ENCODE assay signal across 14 cellular contexts in the genomic region with DNA sequence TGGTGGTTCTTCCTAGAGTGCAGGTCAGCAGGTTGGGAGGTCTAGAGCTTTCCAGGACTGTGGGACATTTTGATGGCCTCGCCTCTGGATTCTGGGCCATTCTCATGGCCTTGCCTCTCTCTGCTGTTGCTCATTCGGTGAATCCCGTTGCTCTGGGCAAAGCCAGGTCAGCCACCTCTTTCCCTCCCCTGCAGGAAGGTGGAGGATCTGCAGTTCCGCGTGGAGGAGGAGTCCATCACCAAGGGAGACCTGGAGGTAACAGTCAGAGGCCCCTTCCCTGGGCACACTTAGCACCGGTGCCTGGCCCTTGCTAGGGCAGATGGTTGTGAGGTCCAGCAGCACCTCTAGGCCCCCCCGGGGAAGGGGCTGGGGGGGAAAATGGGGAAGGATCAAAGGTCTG.
DNase-seq lines count a peak whose midpoint lies in the region; ATAC-seq, FAIRE-seq and TF ChIP-seq lines count a peak whose summit lies in the region.
"Had no signal": no experiment of that assay in that cellular context is flagged by ENCODE, and none has a peak within 500 bp of the region (broad histone marks: within the 10 kb centered on the region; RNA-seq: fewer than 3 reads in every experiment).

No MANE protein-coding gene starts in this region.

- TF ChIP-seq EP300 in HepG2 (IDR thresholded peaks at IDR 0.05; ENCODE audit: low read depth in 2 of 2, low read length in 2 of 2) (no peak), HepG2 (CRISPR knock-in tag; IDR thresholded peaks at IDR 0.05; ENCODE audit: borderline replicate concordance) (no peak)

- H3K27ac Mint-ChIP-seq in HFFc6, result no peak overlapping the region
- H3K27ac Mint-ChIP-seq in activated T-cell treated with anti-CD3 and anti-CD28 coated beads, Interleukin-2, amount 50 U/mL, for 24 hours, result no peak overlapping the region

- no peak for TF ChIP-seq POLR2A in HepG2 (IDR thresholded peaks at IDR 0.05; ENCODE audit: insufficient read depth in 1 of 2, low read depth in 2 of 2, low read length in 2 of 2)

- no peak overlapping the region for H3K27ac ChIP-seq in DOHH2 (ENCODE audit: low read depth, low read length)
- no peak overlapping the region for H3K27ac ChIP-seq in brain microvascular endothelial cell
- H3K27ac ChIP-seq in HepG2 (ENCODE audit: extremely low read length, insufficient read depth, low read length), result no peak overlapping the region
- H3K27ac ChIP-seq: sigmoid colon, SJSA1, testis had no signal

- intact Hi-C loops in HepG2 (cut with micrococcal nuclease; ENCODE audit: unreplicated experiment), result loop anchor here (2.0 kb wide), 1 partner anchor 71 kb away; no protein-coding TSS in a partner anchor

- no peaks in the 10 kb centered on the region for H3K9me2 ChIP-seq in DOHH2 (replicated peaks; ENCODE audit: control insufficient read depth, low read length)

- H3K9me3 ChIP-seq in DOHH2 (ENCODE audit: control insufficient read depth, insufficient read depth, low read length), result no peaks in the 10 kb centered on the region
- no peaks in the 10 kb centered on the region for H3K9me3 ChIP-seq in HepG2 (ENCODE audit: low read length)
- H3K9me3 ChIP-seq: sigmoid colon, SJSA1, testis had no signal

- H3K4me3 ChIP-seq in DOHH2 (ENCODE audit: low read length), result no peak overlapping the region
- H3K4me3 ChIP-seq in brain microvascular endothelial cell (ENCODE audit: low read depth, low read length), result no peak overlapping the region
- H3K4me3 ChIP-seq in HepG2 (replicated peaks in 1 of 3; ENCODE audit: insufficient read depth in 1 of 3, low read depth in 2 of 3, low read length in 3 of 3), result no peak overlapping the region
- H3K4me3 ChIP-seq: sigmoid colon, SJSA1, testis had no signal

- in situ Hi-C loops in brain microvascular endothelial cell (cut with HindIII; ENCODE audit: low pct_ligation_motif_present, low sequenced_read_pairs), result no loop called here
- in situ Hi-C loops in HepG2 (cut with HindIII; ENCODE audit: extremely low pct_ligation_motif_present, low pct_unique_long_range_greater_than_20kb), result no loop called here

- no peak for TF ChIP-seq RAD21 in HepG2 (CRISPR knock-in tag; IDR thresholded peaks at IDR 0.05)

- peak; percentile 38 for ATAC-seq in HepG2

- peak; percentile 8 for TF ChIP-seq CTCF in DOHH2 (IDR thresholded peaks at IDR 0.05; ENCODE audit: low read depth, low read length, poor library complexity, severe bottlenecking)
- peak; percentile 57 for TF ChIP-seq CTCF in HFFc6 (IDR thresholded peaks at IDR 0.05)
- TF ChIP-seq CTCF in brain microvascular endothelial cell (IDR thresholded peaks at IDR 0.05; ENCODE audit: low read depth, low read length, missing control alignments), result peak; percentile 49
- peak; percentile 10; the same call in 1 of the 2 replicates for TF ChIP-seq CTCF in HepG2 (CRISPR knock-in tag; IDR thresholded peaks at IDR 0.05)

- no peak for FAIRE-seq in HepG2 (lab: Jason Lieb, UNC)

- H3K9me3 Mint-ChIP-seq in HFFc6, result no peaks in the 10 kb centered on the region
- H3K9me3 Mint-ChIP-seq in activated T-cell treated with anti-CD3 and anti-CD28 coated beads, Interleukin-2, amount 50 U/mL, for 24 hours, result no peaks in the 10 kb centered on the region

- peaks cover 4% of the 10 kb centered on the region for H3K27me3 Mint-ChIP-seq in HFFc6 (ENCODE audit: insufficient read depth)
- no peaks in the 10 kb centered on the region for H3K27me3 Mint-ChIP-seq in activated T-cell treated with anti-CD3 and anti-CD28 coated beads, Interleukin-2, amount 50 U/mL, for 24 hours

- CTCF ChIA-PET in HepG2 (lab: Yijun Ruan, JAX; ENCODE audit: low intra/inter-chr PET ratio, low total read pairs), result no interaction called here

- peaks cover 6% of the 10 kb centered on the region for H3K4me1 Mint-ChIP-seq in HFFc6 (ENCODE audit: low read depth)
- H3K4me1 Mint-ChIP-seq in activated T-cell treated with anti-CD3 and anti-CD28 coated beads, Interleukin-2, amount 50 U/mL, for 24 hours (ENCODE audit: low read depth), result no peaks in the 10 kb centered on the region

- H3K4me1 ChIP-seq in DOHH2 (ENCODE audit: control insufficient read depth, low read length) (peaks cover 23% of the 10 kb centered on the region), HepG2 (ENCODE audit: insufficient read depth, low read length) (peaks cover 17% of the 10 kb centered on the region)
- H3K4me1 ChIP-seq: SJSA1, testis had no signal

- POLR2A ChIA-PET in HepG2 (lab: Yijun Ruan, JAX), result no interaction called here

- H3K36me3 ChIP-seq in DOHH2 (ENCODE audit: control insufficient read depth, low read length), result no peaks in the 10 kb centered on the region
- H3K36me3 ChIP-seq in brain microvascular endothelial cell (replicated peaks), result peaks cover 50% of the 10 kb centered on the region
- peaks cover 13 to 15% of the 10 kb centered on the region in 2 experiments; a peak in 4 of 5 replicates for H3K36me3 ChIP-seq in HepG2 (replicated peaks in 1 of 2; ENCODE audit: control insufficient read depth in 1 of 2, insufficient read depth in 2 of 2, low read length in 2 of 2)

- H3F3A ChIP-seq in DOHH2 (ENCODE audit: control insufficient read depth, insufficient read depth), result 0 out of 2 replicates have a peak, but pooled peaks cover 7% of the 10 kb centered on the region

- no peaks in the 10 kb centered on the region for H3K79me2 ChIP-seq in DOHH2 (ENCODE audit: control insufficient read depth, low read length)
- H3K79me2 ChIP-seq in HepG2 (ENCODE audit: insufficient read depth, low read length), result no peaks in the 10 kb centered on the region

- H3K4me2 ChIP-seq in DOHH2 (ENCODE audit: low read length), result no peak overlapping the region
- H3K4me2 ChIP-seq in HepG2 (ENCODE audit: low read depth, low read length), result no peak overlapping the region

- no peak overlapping the region for H2AFZ ChIP-seq in HepG2 (ENCODE audit: low read length)

- no peak overlapping the region for H3K4me3 Mint-ChIP-seq in HFFc6
- no peak overlapping the region for H3K4me3 Mint-ChIP-seq in activated T-cell treated with anti-CD3 and anti-CD28 coated beads, Interleukin-2, amount 50 U/mL, for 24 hours

- DNase-seq in HFFc6 (peak; percentile 11), brain microvascular endothelial cell (no peak), HepG2 (ENCODE audit: low spot score) (peak; percentile 22), DMS153 treated with DMSO at 0.1 percent for 48 hours (lab: John Stamatoyannopoulos, UW; ENCODE audit: unreplicated experiment) (no peak), NCI-H526 (lab: John Stamatoyannopoulos, UW) (no peak)
- no peak for DNase-seq in activated T-cell treated with anti-CD3 and anti-CD28 coated beads, Interleukin-2, amount 50 U/mL, for 24 hours
- no peak for DNase-seq in activated effector memory CD4-positive, alpha-beta T cell treated with anti-CD3 and anti-CD28 coated beads, Interleukin-2, amount 50 U/mL, for 16 hours
- DNase-seq: activated T-cell treated with anti-CD3 and anti-CD28 coated beads, Interleukin-2, amount 50 U/mL, for 48 hours; aorta; COR-L47; sigmoid colon; testis had no signal

- no TSS peak for BruUV-seq in HepG2 (replicated peaks; lab: Mats Ljungman, UMichigan)

- H4K20me1 ChIP-seq in DOHH2 (ENCODE audit: control insufficient read depth, insufficient read depth, low read depth, low read length) (no peaks in the 10 kb centered on the region), HepG2 (ENCODE audit: insufficient read depth, low read length) (no peaks in the 10 kb centered on the region)

- H3K27me3 ChIP-seq in DOHH2 (ENCODE audit: control insufficient read depth, low read length) (no peaks in the 10 kb centered on the region), brain microvascular endothelial cell (replicated peaks) (no peaks in the 10 kb centered on the region), HepG2 (ENCODE audit: control insufficient read depth in 1 of 2, insufficient read depth in 2 of 2, low read length in 2 of 2) (no peaks in the 10 kb centered on the region)
- H3K27me3 ChIP-seq: sigmoid colon, SJSA1, testis had no signal

- no peak overlapping the region for H3K9ac ChIP-seq in HepG2 (ENCODE audit: insufficient read depth, low read depth, low read length)

- 67% methylated on average over 5 of the region's 7 CpGs for WGBS in HepG2 (ENCODE audit: low lambda C conversion rate)

- H3K36me3 Mint-ChIP-seq in HFFc6 (ENCODE audit: low read depth), result peaks cover 15% of the 10 kb centered on the region
- no peaks in the 10 kb centered on the region for H3K36me3 Mint-ChIP-seq in activated T-cell treated with anti-CD3 and anti-CD28 coated beads, Interleukin-2, amount 50 U/mL, for 24 hours (ENCODE audit: low read depth)

TF ChIP-seq in HepG2, 621 proteins besides CTCF, POLR2A, EP300 and RAD21:
- no peak for TF ChIP-seq CAMTA2 (CRISPR knock-in tag; IDR thresholded peaks at IDR 0.05; ENCODE audit: borderline replicate concordance)
- TF ChIP-seq ZBTB33 (CRISPR knock-in tag; IDR thresholded peaks at IDR 0.05), result peak; percentile 70; the same call in 1 of the 2 replicates

Comparison
In these comparisons a context has a peak if more than half of its experiments do, and no peak if none do; other contexts are left out.
1. DNase-seq: peak in HFFc6 (single experiment) and HepG2 (single experiment); none in brain microvascular endothelial cell (single experiment), DMS153 treated with DMSO at 0.1 percent for 48 hours (single experiment), NCI-H526 (0 of 2), activated T-cell treated with anti-CD3 and anti-CD28 coated beads, Interleukin-2, amount 50 U/mL, for 24 hours (single experiment) and activated effector memory CD4-positive, alpha-beta T cell treated with anti-CD3 and anti-CD28 coated beads, Interleukin-2, amount 50 U/mL, for 16 hours (single experiment).
2. Peak in every context shown above with its lines, with median percentiles within 50 percentile points of each other: CTCF ChIP-seq.